1 cellular context compared by ENCODE assay signal in genomic region chr12:110431957-110432587, GRCh38.
A peak's percentile ranks its signal among the peaks of the same experiment; 100 is the strongest.
TF ChIP-seq lines count a peak whose summit lies in the region.

No MANE protein-coding gene starts in this region.

TF ChIP-seq in HepG2, 621 proteins besides CTCF, POLR2A, EP300 and RAD21:
- no peak for TF ChIP-seq THAP9 (CRISPR knock-in tag; IDR thresholded peaks at IDR 0.05; ENCODE audit: borderline replicate concordance)
- TF ChIP-seq HNRNPLL (IDR thresholded peaks at IDR 0.05; ENCODE audit: low read depth, low read length, poor library complexity, severe bottlenecking), result peak; percentile 5
